In the genomic region with DNA sequence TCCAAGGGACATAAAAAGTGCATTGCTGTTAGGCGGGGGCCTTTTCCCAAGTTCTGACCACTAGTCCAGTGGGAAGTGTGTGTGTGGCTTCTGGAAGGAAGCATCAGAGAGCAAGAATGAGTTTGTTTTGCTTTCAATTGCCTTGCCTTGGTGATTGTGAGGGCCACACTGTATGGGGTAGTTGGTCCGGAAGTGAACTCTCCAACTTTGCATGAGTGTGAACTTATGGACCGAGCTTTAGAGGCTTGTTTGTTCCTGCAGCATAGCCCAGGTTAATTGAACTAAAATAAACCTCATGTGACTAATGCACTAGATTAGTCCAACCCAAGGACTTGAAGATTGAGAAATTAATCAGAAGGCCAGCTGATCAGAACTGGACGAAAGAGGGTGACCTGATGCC, we compare ENCODE assay signal across 34 cellular contexts.
"Had no signal": no experiment of that assay in that cellular context is flagged by ENCODE, and none has a peak within 500 bp of the region (broad histone marks: within the 10 kb centered on the region; RNA-seq: fewer than 3 reads in every experiment).

No MANE protein-coding gene starts in this region.

- H3K27me3 ChIP-seq: adrenal gland, ascending aorta, body of pancreas, brain microvascular endothelial cell, breast epithelium, cardiac muscle cell had no signal

- FAIRE-seq: astrocyte, bronchial epithelial cell had no signal

- ATAC-seq: activated naive CD4-positive, alpha-beta T cell treated with anti-CD3 and anti-CD28 coated beads, Interleukin-2, amount 50 U/mL, for 72 hours; activated naive CD8-positive, alpha-beta T cell treated with anti-CD3 and anti-CD28 coated beads, Interleukin-2, amount 50 U/mL, for 24 hours; activated T-cell treated with anti-CD3 and anti-CD28 coated beads, Interleukin-2, amount 50 U/mL, for 4 hours; activated T-cell treated with anti-CD3 and anti-CD28 coated beads, Interleukin-2, amount 50 U/mL, for 72 hours; activated T-helper 17 cell treated with anti-CD3 and anti-CD28 coated beads, Interleukin-2, amount 50 U/mL, for 72 hours; body of pancreas had no signal

- DNase-seq: activated effector memory CD4-positive, alpha-beta T cell treated with anti-CD3 and anti-CD28 coated beads, Interleukin-2, amount 50 U/mL, for 16 hours; activated effector memory CD4-positive, alpha-beta T cell treated with Interleukin-2 at 50 U/mL for 16 hours; activated gamma-delta T cell; activated gamma-delta T cell treated with Interleukin-2 at 50 U/mL for 16 hours; activated naive CD4-positive, alpha-beta T cell; activated naive CD4-positive, alpha-beta T cell treated with anti-CD3 and anti-CD28 coated beads for 36 hours; activated naive CD4-positive, alpha-beta T cell treated with anti-CD3 and anti-CD28 coated beads, Interleukin-2, amount 10 ng/mL, durations not matched to agents 7 days and 5 days; activated naive CD4-positive, alpha-beta T cell treated with anti-CD3 and anti-CD28 coated beads, Interleukin-2, amount 50 U/mL, for 16 hours; activated naive CD4-positive, alpha-beta T cell treated with Interleukin-2 at 50 U/mL for 16 hours; activated naive CD8-positive, alpha-beta T cell treated with anti-CD3 and anti-CD28 coated beads for 36 hours; activated naive CD8-positive, alpha-beta T cell treated with anti-CD3 and anti-CD28 coated beads, Interleukin-2, amount 10 ng/mL, durations not matched to agents 7 days and 5 days; activated naive CD8-positive, alpha-beta T cell treated with anti-CD3 and anti-CD28 coated beads, Interleukin-2, amount 50 U/mL, for 24 hours; activated T-cell treated with anti-CD3 and anti-CD28 coated beads, Interleukin-2, amount 50 U/mL, for 1 hour; activated T-cell treated with anti-CD3 and anti-CD28 coated beads, Interleukin-2, amount 50 U/mL, for 24 hours; activated T-cell treated with anti-CD3 and anti-CD28 coated beads, Interleukin-2, amount 50 U/mL, for 4 hours; activated T-cell treated with anti-CD3 and anti-CD28 coated beads, Interleukin-2, amount 50 U/mL, for 48 hours; activated T-cell treated with anti-CD3 and anti-CD28 coated beads, Interleukin-2, amount 50 U/mL, for 72 hours; adrenal gland; amniotic stem cell; amygdala; anterior cingulate cortex; aorta; body of pancreas; brain microvascular endothelial cell; caudate nucleus; central memory CD4-positive, alpha-beta T cell; cerebellar nuclear complex had no signal

- H3K27ac ChIP-seq: adrenal gland, ascending aorta, body of pancreas, brain microvascular endothelial cell, breast epithelium, cardiac muscle cell had no signal

- H3K36me3 ChIP-seq: adrenal gland, ascending aorta, brain microvascular endothelial cell, breast epithelium, cardiac muscle cell had no signal

- H3K9me3 ChIP-seq: adrenal gland, ascending aorta, body of pancreas, breast epithelium had no signal

- H3K4me3 ChIP-seq: adrenal gland, ascending aorta, body of pancreas, breast epithelium, cardiac muscle cell had no signal

- H3K4me1 ChIP-seq: adrenal gland, ascending aorta, body of pancreas, breast epithelium had no signal
